Comparison of ENCODE assay signal across 9 cellular contexts in genomic region chr1:42937141-42937696, GRCh38. TPM values are rescaled to one million over a fixed set of nuclear protein-coding genes. Genes with fewer than 3 reads are reported as not detected.
A peak's percentile ranks its signal among the peaks of the same experiment; 100 is the strongest.
DNase-seq lines count a peak whose midpoint lies in the region; ATAC-seq and TF ChIP-seq lines count a peak whose summit lies in the region.
"Had no signal": no experiment of that assay in that cellular context is flagged by ENCODE, and none has a peak within 500 bp of the region (broad histone marks: within the 10 kb centered on the region; RNA-seq: fewer than 3 reads in every experiment).

No MANE protein-coding gene starts in this region.

- H3K9me3 Mint-ChIP-seq in Caco-2 (ENCODE audit: unreplicated experiment) = no peaks in the 10 kb centered on the region
- H3K9me3 Mint-ChIP-seq in chondrocyte (ENCODE audit: low read depth) = peaks cover 3% of the 10 kb centered on the region

- CTCF ChIA-PET in Caco-2 (lab: Charles Lee) = no interaction called here
- CTCF ChIA-PET in HEK293T (lab: Yijun Ruan, JAX) = interaction anchor here (0.9 kb wide), 1 partner anchor 136 kb away, joined by 3 read pairs; no protein-coding TSS in a partner anchor

- no peak for DNase-seq in Caco-2
- DNase-seq in NB4 (ENCODE audit: low read depth) = peak; percentile 81
- peak; percentile 40 for DNase-seq in chondrocyte (ENCODE audit: low spot score)
- DNase-seq in omental fat pad (ENCODE audit: low spot score) = no peak
- DNase-seq in NCI-H1092 (lab: John Stamatoyannopoulos, UW) = no peak
- DNase-seq in MG63 = no peak
- DNase-seq in HEK293T (ENCODE audit: extremely low spot score) = no peak

- H3K36me3 ChIP-seq in Caco-2 (ENCODE audit: control insufficient read depth, insufficient read depth, low read length) (peaks cover 20% of the 10 kb centered on the region), MG63 (peaks cover 70% of the 10 kb centered on the region)

- H3K27ac Mint-ChIP-seq in Caco-2 (ENCODE audit: unreplicated experiment) = peak overlapping the region; percentile 93
- H3K27ac Mint-ChIP-seq in chondrocyte (ENCODE audit: unreplicated experiment) = peak overlapping the region; percentile 67

- peak; percentile 12 for ATAC-seq in omental fat pad (ENCODE audit: low FRiP score)
- no peak for ATAC-seq in HG03039 (IDR thresholded peaks at IDR 0.05; ENCODE audit: unreplicated experiment)
- ATAC-seq: Panc1 had no signal

- TF ChIP-seq POLR2A in NB4 (IDR thresholded peaks at IDR 0.05; ENCODE audit: extremely low read depth, insufficient read length) = no peak

- H3K27me3 ChIP-seq in Caco-2 (replicated peaks; ENCODE audit: control insufficient read depth, insufficient read depth, low read length) (no peaks in the 10 kb centered on the region), MG63 (no peaks in the 10 kb centered on the region)

- H3K4me1 ChIP-seq in Caco-2 = peaks cover 100% of the 10 kb centered on the region

- H3K4me3 Mint-ChIP-seq in Caco-2 (ENCODE audit: unreplicated experiment) = peak overlapping the region; percentile 14
- H3K4me3 Mint-ChIP-seq in chondrocyte (ENCODE audit: unreplicated experiment) = no peak overlapping the region

- no peak overlapping the region for H3K4me3 ChIP-seq in Caco-2 (ENCODE audit: low read depth, low read length)
- no peak overlapping the region for H3K4me3 ChIP-seq in NB4 (ENCODE audit: low read depth, low read length)
- no peak overlapping the region for H3K4me3 ChIP-seq in MG63

- TF ChIP-seq CTCF in Caco-2 (IDR thresholded peaks at IDR 0.05; ENCODE audit: insufficient read depth in 1 of 2, low read depth in 1 of 2, low read length in 1 of 2, severe bottlenecking in 1 of 2, unreplicated experiment in 1 of 2) (no peak), NB4 (IDR thresholded peaks at IDR 0.05; ENCODE audit: low read depth, low read length) (peak; percentile 7), chondrocyte (IDR thresholded peaks at IDR 0.05) (no peak), omental fat pad (IDR thresholded peaks at IDR 0.05) (no peak)

- H3K27me3 Mint-ChIP-seq in Caco-2 (ENCODE audit: insufficient read depth, unreplicated experiment) = peaks cover 3% of the 10 kb centered on the region
- no peaks in the 10 kb centered on the region for H3K27me3 Mint-ChIP-seq in chondrocyte (ENCODE audit: low read depth)

- peaks cover 71% of the 10 kb centered on the region for H3K4me1 Mint-ChIP-seq in Caco-2 (ENCODE audit: low read depth, unreplicated experiment)
- peaks cover 88% of the 10 kb centered on the region for H3K4me1 Mint-ChIP-seq in chondrocyte (ENCODE audit: low read depth)

- H3K9me3 ChIP-seq in Caco-2 (no peaks in the 10 kb centered on the region), MG63 (no peaks in the 10 kb centered on the region)

- intact Hi-C loops in Caco-2 (cut with micrococcal nuclease; ENCODE audit: unreplicated experiment) = no loop called here

- H3K36me3 Mint-ChIP-seq in Caco-2 (ENCODE audit: insufficient read depth, unreplicated experiment) (peaks cover 100% of the 10 kb centered on the region), chondrocyte (ENCODE audit: low read depth) (peaks cover 33% of the 10 kb centered on the region)

- POLR2A ChIA-PET in Caco-2 (lab: Charles Lee) (interaction anchor here (0.6 kb wide), 1 partner anchor 20 kb away, joined by 3 read pairs; no protein-coding TSS in a partner anchor), HEK293T (lab: Yijun Ruan, JAX) (interaction anchor here (1.0 to 2.1 kb wide), 3 partner anchors 13 to 135 kb away, joined by 3 to 8 read pairs (median 6); no protein-coding TSS in a partner anchor)

- BruUV-seq in Caco-2 (replicated peaks; lab: Mats Ljungman, UMichigan) = no TSS peak

TF ChIP-seq in HEK293T, 16 proteins besides CTCF, POLR2A, EP300 and RAD21:
- TF ChIP-seq SP1 (IDR thresholded peaks at IDR 0.05) = no peak
- no peak for TF ChIP-seq PKNOX1 (IDR thresholded peaks at IDR 0.05)
- no peak for TF ChIP-seq FOXM1 (IDR thresholded peaks at IDR 0.05; ENCODE audit: borderline replicate concordance)
- no peak for TF ChIP-seq L3MBTL2 (conservative IDR thresholded peaks at IDR 0.05)
- no peak for TF ChIP-seq NFRKB (IDR thresholded peaks at IDR 0.05)
- TF ChIP-seq ELF4 (IDR thresholded peaks at IDR 0.05) = no peak
- no peak for TF ChIP-seq HDGF (IDR thresholded peaks at IDR 0.05; ENCODE audit: borderline replicate concordance)
- no peak for TF ChIP-seq ARNT (IDR thresholded peaks at IDR 0.05)
- TF ChIP-seq CTBP1 (IDR thresholded peaks at IDR 0.05; ENCODE audit: borderline replicate concordance) = no peak
- TF ChIP-seq TARDBP (IDR thresholded peaks at IDR 0.05) = no peak
- no peak for TF ChIP-seq ZNF384 (IDR thresholded peaks at IDR 0.05)
- TF ChIP-seq LEF1 (IDR thresholded peaks at IDR 0.05; ENCODE audit: borderline replicate concordance) = no peak
- no peak for TF ChIP-seq SUZ12 (IDR thresholded peaks at IDR 0.05)
- no peak for TF ChIP-seq BHLHE40 (IDR thresholded peaks at IDR 0.05; ENCODE audit: borderline replicate concordance)

RNA-seq across cellular contexts. Expression of gene SLC2A1, which starts 21.4 kb away (rescaled TPM):
- total RNA-seq in Caco-2 (2022) (422 and 437 TPM in 2 replicates), chondrocyte (141 to 192 TPM (median 190 TPM) in 3 replicates), omental fat pad (10 to 100 TPM; 13.4 to 71.5 (median 48.0) TPM)
- total RNA-seq in MG63 (2014; rRNA removed; shearing (Covaris generic); ENCODE audit: low replicate concordance) = 70.3 and 127 TPM in 2 replicates

Comparison
In these comparisons a context has a peak if more than half of its experiments do, and no peak if none do; other contexts are left out.
1. DNase-seq: peak in NB4 (single experiment) and chondrocyte (single experiment); none in Caco-2 (0 of 2), omental fat pad (single experiment), NCI-H1092 (single experiment), MG63 (single experiment) and HEK293T (single experiment).